Comparison of ENCODE assay signal across 25 cellular contexts in genomic region chr15:93135997-93136397, GRCh38. TPM values are rescaled to one million over a fixed set of nuclear protein-coding genes. Genes with fewer than 3 reads are reported as not detected.
"Had no signal": no experiment of that assay in that cellular context is flagged by ENCODE, and none has a peak within 500 bp of the region (broad histone marks: within the 10 kb centered on the region; RNA-seq: fewer than 3 reads in every experiment).

No MANE protein-coding gene starts in this region.

- DNase-seq: effector memory CD8-positive, alpha-beta T cell; foreskin fibroblast; gastrocnemius medialis; head of caudate nucleus; left cardiac atrium; left lung; mesenchymal stem cell; mucosa of descending colon; naive B cell; nucleus accumbens; stimulated activated CD4-positive, alpha-beta T cell treated with anti-CD3 and anti-CD28 coated beads, Interleukin-12 subunit alpha, Interleukin-12 subunit beta, amount 100 ng/mL, for 4 hours; stimulated activated CD4-positive, alpha-beta T cell treated with anti-CD3 and anti-CD28 coated beads, Interleukin-1b, Interleukin-23, amount 100 ng/mL, for 48 hours; stimulated activated CD4-positive, alpha-beta T cell treated with anti-CD3 and anti-CD28 coated beads, Interleukin-4, amount 100 ng/mL, for 24 hours; stimulated activated naive CD4-positive, alpha-beta T cell treated with Interleukin-2 at 50 U/mL for 16 hours; stomach; thyroid gland; trophoblast cell had no signal

- H3K4me1 ChIP-seq: gastrocnemius medialis, left lung, prostate gland, right atrium auricular region, stomach, thyroid gland had no signal

- H3K27me3 ChIP-seq: gastrocnemius medialis, left lung, right atrium auricular region, stomach, thyroid gland had no signal

- H3K4me1 Mint-ChIP-seq: mesothelial cell of epicardium, naive B cell had no signal

- H3K4me3 Mint-ChIP-seq: effector memory CD8-positive, alpha-beta T cell; mesothelial cell of epicardium; naive B cell; natural killer cell treated with Interleukin-12 subunit alpha and Interleukin-12 subunit beta and Interleukin-15 and Interleukin-18, amount 100 ng/mL, for 72 hours; stimulated activated effector memory CD8-positive, alpha-beta T cell treated with anti-CD3 and anti-CD28 coated beads, Interleukin-12 subunit alpha, Interleukin-12 subunit beta, amount 100 ng/mL, for 72 hours had no signal

- H3K4me3 ChIP-seq: coronary artery, gastrocnemius medialis, left lung, mucosa of descending colon, prostate gland, right atrium auricular region, smooth muscle cell, stomach, thyroid gland had no signal

- H3K27ac ChIP-seq: coronary artery, gastrocnemius medialis, left lung, prostate gland, right atrium auricular region, stomach, thyroid gland had no signal

- H3K36me3 Mint-ChIP-seq: mesothelial cell of epicardium; naive B cell; natural killer cell treated with Interleukin-12 subunit alpha and Interleukin-12 subunit beta and Interleukin-15 and Interleukin-18, amount 100 ng/mL, for 72 hours; stimulated activated effector memory CD8-positive, alpha-beta T cell treated with anti-CD3 and anti-CD28 coated beads, Interleukin-12 subunit alpha, Interleukin-12 subunit beta, amount 100 ng/mL, for 72 hours had no signal

- H3K27me3 Mint-ChIP-seq: effector memory CD8-positive, alpha-beta T cell; naive B cell had no signal

- H3K4me2 ChIP-seq: smooth muscle cell had no signal

- H3K9me3 Mint-ChIP-seq: effector memory CD8-positive, alpha-beta T cell; naive B cell; natural killer cell treated with Interleukin-12 subunit alpha and Interleukin-12 subunit beta and Interleukin-15 and Interleukin-18, amount 100 ng/mL, for 72 hours; stimulated activated effector memory CD8-positive, alpha-beta T cell treated with anti-CD3 and anti-CD28 coated beads, Interleukin-12 subunit alpha, Interleukin-12 subunit beta, amount 100 ng/mL, for 72 hours had no signal

- H3K36me3 ChIP-seq: gastrocnemius medialis, left lung, prostate gland, right atrium auricular region, stomach, thyroid gland had no signal

- H3K27ac Mint-ChIP-seq: effector memory CD8-positive, alpha-beta T cell; mesothelial cell of epicardium; naive B cell; natural killer cell treated with Interleukin-12 subunit alpha and Interleukin-12 subunit beta and Interleukin-15 and Interleukin-18, amount 100 ng/mL, for 72 hours had no signal

- H3K9me3 ChIP-seq: gastrocnemius medialis, left lung, mucosa of descending colon, prostate gland, right atrium auricular region, stomach, thyroid gland had no signal

- ATAC-seq: effector memory CD8-positive, alpha-beta T cell; gastrocnemius medialis; left cardiac atrium; left lung; mucosa of descending colon; natural killer cell treated with Interleukin-12 subunit alpha and Interleukin-12 subunit beta and Interleukin-15 and Interleukin-18, amount 100 ng/mL, for 72 hours; sciatic nerve; stimulated activated effector memory CD8-positive, alpha-beta T cell treated with anti-CD3 and anti-CD28 coated beads, Interleukin-12 subunit alpha, Interleukin-12 subunit beta, amount 100 ng/mL, for 72 hours had no signal

RNA-seq across cellular contexts. Expression of gene RGMA, which starts 47.0 kb away (rescaled TPM):
- total RNA-seq: natural killer cell treated with Interleukin-12 subunit alpha and Interleukin-12 subunit beta and Interleukin-15 and Interleukin-18, amount 100 ng/mL, for 72 hours had no signal
